16 cellular contexts compared by ENCODE assay signal in genomic region chr9:107019216-107019615, GRCh38.
DNase-seq lines count a peak whose midpoint lies in the region; ATAC-seq and TF ChIP-seq lines count a peak whose summit lies in the region.
"Had no signal": no experiment of that assay in that cellular context is flagged by ENCODE, and none has a peak within 500 bp of the region (broad histone marks: within the 10 kb centered on the region; RNA-seq: fewer than 3 reads in every experiment).

No MANE protein-coding gene starts in this region.

- H3K36me3 ChIP-seq in heart left ventricle: no peaks in the 10 kb centered on the region
- no peaks in the 10 kb centered on the region for H3K36me3 ChIP-seq in right atrium auricular region

- peaks cover 0 to 22% (median 7%) of the 10 kb centered on the region in 12 donors for H3K4me1 ChIP-seq in heart left ventricle
- peaks cover 0 to 16% of the 10 kb centered on the region in 2 donors for H3K4me1 ChIP-seq in right atrium auricular region

- peak overlapping the region in 1 of 12 donors; percentile 21 for H3K27ac ChIP-seq in heart left ventricle
- H3K27ac ChIP-seq in right atrium auricular region: no peak overlapping the region

- 41 to 56% (median 52%) methylated on average over 3 of the region's 3 CpGs for WGBS in heart left ventricle, 4 donors

- no peak for DNase-seq in heart left ventricle
- no peak for DNase-seq in right atrium auricular region (ENCODE audit: low spot score)
- peak; percentile 36 for DNase-seq in astrocyte of the cerebellum (ENCODE audit: low read depth)
- no peak for DNase-seq in left ventricle myocardium superior
- no peak for DNase-seq in superior temporal gyrus (ENCODE audit: extremely low spot score)
- DNase-seq in OCI-M2 (lab: John Stamatoyannopoulos, UW; ENCODE audit: unreplicated experiment): no peak
- no peak for DNase-seq in SK-N-DZ (ENCODE audit: low spot score)
- DNase-seq in UCSD-AML1 (lab: John Stamatoyannopoulos, UW; ENCODE audit: unreplicated experiment): no peak
- DNase-seq: activated CD4-positive, alpha-beta T cell treated with anti-CD3 and anti-CD28 coated beads for 48 hours; central memory CD4-positive, alpha-beta T cell; erythroblast; immature natural killer cell; KG1; naive thymus-derived CD8-positive, alpha-beta T cell; NCI-H2081; T-cell had no signal

- TF ChIP-seq CTCF in heart left ventricle (IDR thresholded peaks at IDR 0.05) (no peak), right atrium auricular region (IDR thresholded peaks at IDR 0.05) (no peak), astrocyte of the cerebellum (IDR thresholded peaks at IDR 0.05; ENCODE audit: low read depth, low read length, missing control alignments) (no peak)

- H3K9me3 ChIP-seq in heart left ventricle (peaks cover 0 to 12% (median 0%) of the 10 kb centered on the region in 12 donors), right atrium auricular region (no peaks in the 10 kb centered on the region)

- in situ Hi-C loops in astrocyte of the cerebellum (cut with HindIII; ENCODE audit: low sequenced_read_pairs): no loop called here

- no peak overlapping the region for H3K4me3 ChIP-seq in heart left ventricle
- no peak overlapping the region for H3K4me3 ChIP-seq in right atrium auricular region
- no peak overlapping the region for H3K4me3 ChIP-seq in astrocyte of the cerebellum (ENCODE audit: low read depth, low read length)

- no peak for TF ChIP-seq POLR2A in heart left ventricle (IDR thresholded peaks at IDR 0.05)

- intact Hi-C loops in heart left ventricle (cut with DNase I) (no loop called here), left ventricle myocardium superior (cut with micrococcal nuclease) (no loop called here)

- ATAC-seq in heart left ventricle (peak in 3 of 4 donors; percentile 23 to 78 (median 43)), left ventricle myocardium superior (peak; percentile 54)
- ATAC-seq: naive thymus-derived CD8-positive, alpha-beta T cell had no signal

- H3K27me3 ChIP-seq in heart left ventricle (no peaks in the 10 kb centered on the region), right atrium auricular region (no peaks in the 10 kb centered on the region)
